ENCODE assay signal across 15 cellular contexts in genomic region chr2:26196683-26197418, GRCh38. TPM values are rescaled to one million over a fixed set of nuclear protein-coding genes. Genes with fewer than 3 reads are reported as not detected.
DNase-seq lines count a peak whose midpoint lies in the region; ATAC-seq, FAIRE-seq and TF ChIP-seq lines count a peak whose summit lies in the region.
"Had no signal": no experiment of that assay in that cellular context is flagged by ENCODE, and none has a peak within 500 bp of the region (broad histone marks: within the 10 kb centered on the region; RNA-seq: fewer than 3 reads in every experiment).

No MANE protein-coding gene starts in this region.

- no peaks in the 10 kb centered on the region for H3K27me3 Mint-ChIP-seq in naive B cell
- H3K27me3 Mint-ChIP-seq: activated T-helper 17 cell treated with anti-CD3 and anti-CD28 coated beads, Interleukin-2, amount 50 U/mL, for 72 hours had no signal

- H3K9me3 ChIP-seq in OCI-LY7 (ENCODE audit: low read length) (no peaks in the 10 kb centered on the region), kidney (ENCODE audit: control insufficient read depth in 1 of 2, low read length in 2 of 2) (no peaks in the 10 kb centered on the region), gastrocnemius medialis (no peaks in the 10 kb centered on the region)
- H3K9me3 ChIP-seq: gastroesophageal sphincter, right lobe of liver had no signal

- H3K27ac Mint-ChIP-seq in naive B cell: peak overlapping the region in 2 of 6 donors; percentile 24 to 47

- H4K20me1 ChIP-seq in OCI-LY7 (ENCODE audit: insufficient read depth, low read length): no peaks in the 10 kb centered on the region

- intact Hi-C loops in OCI-LY7 (cut with micrococcal nuclease; ENCODE audit: unreplicated experiment) (no loop called here), kidney (cut with DNase I) (no loop called here), gastrocnemius medialis (cut with DNase I; ENCODE audit: low total_unique reads) (no loop called here)

- no peak for FAIRE-seq in kidney (lab: Jason Lieb, UNC)

- H3K79me2 ChIP-seq in OCI-LY7 (ENCODE audit: insufficient read depth, low read depth, low read length): no peaks in the 10 kb centered on the region

- TF ChIP-seq POLR2A in gastrocnemius medialis (IDR thresholded peaks at IDR 0.05): no peak

- H3K27me3 ChIP-seq in H7 (ENCODE audit: control insufficient read depth, insufficient read depth, low read length) (no peaks in the 10 kb centered on the region), gastrocnemius medialis (no peaks in the 10 kb centered on the region)
- H3K27me3 ChIP-seq: gastroesophageal sphincter, right lobe of liver had no signal

- BruUV-seq in OCI-LY7 (replicated peaks; lab: Mats Ljungman, UMichigan): no TSS peak

- H3K4me3 Mint-ChIP-seq in naive B cell: peak overlapping the region in 4 of 8 donors; percentile 1 to 65 (median 30)
- H3K4me3 Mint-ChIP-seq: activated T-helper 17 cell treated with anti-CD3 and anti-CD28 coated beads, Interleukin-2, amount 50 U/mL, for 72 hours had no signal

- H3K9ac ChIP-seq in kidney (ENCODE audit: low read length in 2 of 2): no peak overlapping the region

- POLR2A ChIA-PET in OCI-LY7 (lab: Charles Lee): no interaction called here
- POLR2A ChIA-PET in RWPE1 (lab: Yijun Ruan, JAX; ENCODE audit: low non-redundant PET): no interaction called here

- H3K36me3 Mint-ChIP-seq in naive B cell: peaks cover 50% of the 10 kb centered on the region in 2 donors

- peaks cover 13 to 22% (median 15%) of the 10 kb centered on the region in 3 donors for H3K4me1 Mint-ChIP-seq in naive B cell
- H3K4me1 Mint-ChIP-seq: activated T-helper 17 cell treated with anti-CD3 and anti-CD28 coated beads, Interleukin-2, amount 50 U/mL, for 72 hours had no signal

- TF ChIP-seq CTCF in GM12864 (IDR thresholded peaks at IDR 0.05; ENCODE audit: low read depth, low read length, missing control alignments) (no peak), OCI-LY7 (conservative IDR thresholded peaks at IDR 0.05; ENCODE audit: low read length) (no peak), kidney (IDR thresholded peaks at IDR 0.05; ENCODE audit: borderline replicate concordance, extremely low read depth, insufficient read depth) (no peak), RWPE1 (conservative IDR thresholded peaks at IDR 0.05; ENCODE audit: low read depth) (no peak), gastrocnemius medialis (IDR thresholded peaks at IDR 0.05 in 4 of 5, conservative IDR thresholded peaks at IDR 0.05 in 1 of 5) (no peak)

- ATAC-seq in HG03103 (IDR thresholded peaks at IDR 0.05; ENCODE audit: low read depth, unreplicated experiment) (peak; percentile 71), naive B cell (ENCODE audit: low read depth in 2 of 2) (peak; percentile 98 to 99), gastrocnemius medialis (no peak)
- ATAC-seq: activated T-helper 17 cell treated with anti-CD3 and anti-CD28 coated beads, Interleukin-2, amount 50 U/mL, for 72 hours; gastroesophageal sphincter had no signal

- H3K27ac ChIP-seq in OCI-LY7 (ENCODE audit: low read depth, low read length, poor library complexity, severe bottlenecking): no peak overlapping the region
- H3K27ac ChIP-seq in kidney (ENCODE audit: low read depth in 2 of 2, low read length in 2 of 2): no peak overlapping the region
- no peak overlapping the region for H3K27ac ChIP-seq in RWPE1
- H3K27ac ChIP-seq in gastrocnemius medialis: no peak overlapping the region
- H3K27ac ChIP-seq: C4-2B, gastroesophageal sphincter, right lobe of liver had no signal

- CTCF ChIA-PET in OCI-LY7 (lab: Charles Lee; ENCODE audit: unreplicated experiment): interaction anchor here (0.6 kb wide), 1 partner anchor 16 kb away, joined by 4 read pairs; no protein-coding TSS in a partner anchor
- CTCF ChIA-PET in RWPE1 (lab: Yijun Ruan, JAX): interaction anchor here (0.6 to 1.2 kb wide), 2 partner anchors 246 to 315 kb away, joined by 3 read pairs; no protein-coding TSS in a partner anchor

- no peaks in the 10 kb centered on the region for H3K9me2 ChIP-seq in OCI-LY7 (ENCODE audit: insufficient read depth, low read length)

- in situ Hi-C loops in gastrocnemius medialis (cut with MboI; ENCODE audit: low sequenced_read_pairs in 4 of 4): no loop called here

- H3K4me1 ChIP-seq in OCI-LY7 (ENCODE audit: insufficient read depth, low read length, poor library complexity, severe bottlenecking) (peaks cover 11% of the 10 kb centered on the region), kidney (ENCODE audit: control insufficient read depth in 1 of 2, insufficient read depth in 1 of 2, low read depth in 1 of 2, low read length in 2 of 2) (no peaks in the 10 kb centered on the region), gastrocnemius medialis (peaks cover 4 to 13% of the 10 kb centered on the region in 2 donors)
- H3K4me1 ChIP-seq: gastroesophageal sphincter, right lobe of liver had no signal

- H2AFZ ChIP-seq in OCI-LY7 (ENCODE audit: low read length): no peak overlapping the region

- H3K4me3 ChIP-seq in GM12864 (ENCODE audit: low read depth, low read length) (no peak overlapping the region), OCI-LY7 (ENCODE audit: low read depth, low read length, poor library complexity, severe bottlenecking) (no peak overlapping the region), H7 (ENCODE audit: insufficient read depth, low read depth, low read length) (no peak overlapping the region), kidney (ENCODE audit: low read length in 2 of 2) (no peak overlapping the region), gastrocnemius medialis (no peak overlapping the region)
- H3K4me3 ChIP-seq: gastroesophageal sphincter, right lobe of liver had no signal

- peak; percentile 42 for DNase-seq in GM12864 (ENCODE audit: low read depth)
- peak; percentile 42 for DNase-seq in OCI-LY7 (ENCODE audit: low spot score)
- peak; percentile 55 for DNase-seq in naive B cell
- DNase-seq in H7: no peak
- no peak for DNase-seq in kidney
- DNase-seq in RWPE1 (ENCODE audit: low spot score): no peak
- DNase-seq in gastrocnemius medialis: no peak
- DNase-seq: activated CD4-positive, alpha-beta T cell treated with anti-CD3 and anti-CD28 coated beads for 4 hours; NCI-H1417 treated with DMSO at 0.1 percent for 48 hours; right lobe of liver; stimulated activated CD4-positive, alpha-beta T cell treated with anti-CD3 and anti-CD28 coated beads, Interleukin-4, amount 100 ng/mL, for 4 hours had no signal

- peaks cover 96% of the 10 kb centered on the region for H3K36me3 ChIP-seq in OCI-LY7 (ENCODE audit: insufficient read depth, low read length)
- H3K36me3 ChIP-seq in H7 (replicated peaks; ENCODE audit: control insufficient read depth, insufficient read depth, low read length): peaks cover 42% of the 10 kb centered on the region
- H3K36me3 ChIP-seq in kidney (ENCODE audit: control insufficient read depth in 1 of 2, insufficient read depth in 2 of 2, low read length in 2 of 2): peaks cover 43 to 77% of the 10 kb centered on the region in 2 donors
- H3K36me3 ChIP-seq in gastrocnemius medialis: peaks cover 5 to 99% of the 10 kb centered on the region in 2 donors

- peak overlapping the region; percentile 4; the same call in 1 of the 2 replicates for H3K4me2 ChIP-seq in OCI-LY7 (ENCODE audit: low read length)

- peaks cover 0 to 20% (median 11%) of the 10 kb centered on the region in 7 donors for H3K9me3 Mint-ChIP-seq in naive B cell
- H3K9me3 Mint-ChIP-seq: activated T-helper 17 cell treated with anti-CD3 and anti-CD28 coated beads, Interleukin-2, amount 50 U/mL, for 72 hours had no signal

RNA-seq across cellular contexts. Expression of gene GAREM2, which starts 24.0 kb away (rescaled TPM):
- total RNA-seq in OCI-LY7 (2014; rRNA removed; shearing (Covaris generic)): not detected in 2 replicates
- 0.11 TPM in 1 of 2 replicates, not detected in the other for total RNA-seq in OCI-LY7 (2022)
- 1 to 10 TPM in 2 of 6 donors, under 1 TPM in 2, not detected in 2; 0.29 to 2.1 (median 0.79) TPM for polyA plus RNA-seq in naive B cell (ENCODE audit: low read depth in 6 of 6)
- 7.2 and 9.5 TPM in 2 replicates for total RNA-seq in H7 (2014; rRNA removed; shearing (Covaris generic))
- 3.2 TPM for total RNA-seq in kidney
- polyA plus RNA-seq in kidney (ENCODE audit: insufficient read depth, low read depth, low replicate concordance): 1.2 TPM
- 1 to 10 TPM in 2 of 4 donors, under 1 TPM in 2; 0.25 to 1.8 (median 0.74) TPM for total RNA-seq in gastrocnemius medialis

RNA-seq across cellular contexts. Expression of gene HADHA, which starts 47.6 kb away (rescaled TPM):
- total RNA-seq in OCI-LY7 (2014; rRNA removed; shearing (Covaris generic)): 126 and 131 TPM in 2 replicates
- total RNA-seq in OCI-LY7 (2022) (150 and 157 TPM in 2 replicates), kidney (135 TPM), gastrocnemius medialis (100 to 1,000 TPM; 443 to 480 (median 462) TPM)
- polyA plus RNA-seq in naive B cell (ENCODE audit: low read depth in 6 of 6) (100 to 1,000 TPM in 4 of 6 donors, 10 to 100 TPM in 2; 77.4 to 118 (median 102) TPM), kidney (ENCODE audit: insufficient read depth, low read depth, low replicate concordance) (171 TPM)
- 111 and 137 TPM in 2 replicates for total RNA-seq in H7 (2014; rRNA removed; shearing (Covaris generic))

RNA-seq across cellular contexts. Expression of gene HADHB, which starts 47.9 kb away (rescaled TPM):
- 35.5 and 46.7 TPM in 2 replicates for total RNA-seq in OCI-LY7 (2014; rRNA removed; shearing (Covaris generic))
- total RNA-seq in OCI-LY7 (2022) (55.7 and 58.1 TPM in 2 replicates), kidney (132 TPM), gastrocnemius medialis (100 to 1,000 TPM; 719 to 936 (median 781) TPM)
- polyA plus RNA-seq in naive B cell (ENCODE audit: low read depth in 6 of 6) (100 to 1,000 TPM in 5 of 6 donors, 10 to 100 TPM in 1; 97.7 to 133 (median 110) TPM), kidney (ENCODE audit: insufficient read depth, low read depth, low replicate concordance) (232 TPM)
- 78.7 and 88.7 TPM in 2 replicates for total RNA-seq in H7 (2014; rRNA removed; shearing (Covaris generic))

Comparison
In these comparisons a context has a peak if more than half of its experiments do, and no peak if none do; other contexts are left out.
1. DNase-seq: peak in GM12864 (single experiment), OCI-LY7 (single experiment) and naive B cell (single experiment); none in H7 (single experiment), kidney (single experiment), RWPE1 (single experiment) and gastrocnemius medialis (0 of 2).
2. ATAC-seq: peak in HG03103 (single experiment) and naive B cell (2 of 2); none in gastrocnemius medialis (0 of 2).